2 cellular contexts compared by ENCODE assay signal in genomic region chr11:134002338-134002737, GRCh38. TPM values are rescaled to one million over a fixed set of nuclear protein-coding genes. Genes with fewer than 3 reads are reported as not detected.
"Had no signal": no experiment of that assay in that cellular context is flagged by ENCODE, and none has a peak within 500 bp of the region (broad histone marks: within the 10 kb centered on the region; RNA-seq: fewer than 3 reads in every experiment).

No MANE protein-coding gene starts in this region.

RNA-seq across cellular contexts. Expression of gene IGSF9B, which starts 45.6 kb away (rescaled TPM):
- total RNA-seq: dermis microvascular lymphatic vessel endothelial cell, glomerular endothelial cell had no signal
